Comparison of ENCODE assay signal across 1 cellular context in genomic region chr18:34660572-34660971, GRCh38.
TF ChIP-seq lines count a peak whose summit lies in the region.

No MANE protein-coding gene starts in this region.

TF ChIP-seq in HCT116, 20 proteins besides CTCF, POLR2A, EP300 and RAD21 (continued from another document):
- TF ChIP-seq REST (IDR thresholded peaks at IDR 0.05; ENCODE audit: low read depth) (no peak), POLR2AphosphoS5 (IDR thresholded peaks at IDR 0.05; ENCODE audit: low read depth, low read length) (no peak), SP1 (IDR thresholded peaks at IDR 0.05; ENCODE audit: low read depth) (no peak), CBX3 (IDR thresholded peaks at IDR 0.05; ENCODE audit: low read depth) (no peak), ELF1 (IDR thresholded peaks at IDR 0.05; ENCODE audit: borderline replicate concordance, low read depth) (no peak), ZFX (IDR thresholded peaks at IDR 0.05) (no peak), ZNF274 (IDR thresholded peaks at IDR 0.05; ENCODE audit: low read depth, low read length) (no peak), CEBPB (IDR thresholded peaks at IDR 0.05; ENCODE audit: low read depth) (no peak)
TF ChIP-seq in HCT116: peak in this region for 0.
